In the genomic region with DNA sequence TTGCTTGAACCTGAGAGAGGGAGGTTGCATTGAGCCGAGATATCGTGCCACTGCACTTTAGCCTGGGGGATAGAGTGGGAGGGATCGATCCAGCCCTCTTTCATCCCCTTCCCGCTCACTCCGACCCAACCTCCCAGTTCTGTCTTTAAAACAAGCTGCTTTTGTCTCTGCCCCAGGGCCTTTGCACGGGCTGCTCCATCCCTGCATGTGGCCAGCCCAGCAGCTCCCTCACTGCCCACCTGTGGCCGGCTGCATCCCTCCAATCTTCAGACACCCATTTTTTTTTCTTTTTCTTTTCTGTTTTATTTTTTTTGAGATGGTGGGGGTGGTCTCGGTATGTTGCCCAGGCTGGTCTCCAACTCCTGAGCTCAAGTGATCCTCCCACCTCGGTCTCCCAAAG, we compare ENCODE assay signal across 31 cellular contexts. TPM values are rescaled to one million over a fixed set of nuclear protein-coding genes. Genes with fewer than 3 reads are reported as not detected.
"Had no signal": no experiment of that assay in that cellular context is flagged by ENCODE, and none has a peak within 500 bp of the region (broad histone marks: within the 10 kb centered on the region; RNA-seq: fewer than 3 reads in every experiment).

No MANE protein-coding gene starts in this region.

- H3K27ac ChIP-seq: adrenal gland, body of pancreas, breast epithelium, SJCRH30, SK-N-MC had no signal

- H3K36me3 ChIP-seq: adrenal gland, breast epithelium, SJCRH30 had no signal

- ATAC-seq: activated CD4-positive, alpha-beta T cell treated with anti-CD3 and anti-CD28 coated beads for 36 hours; activated CD4-positive, CD25-positive, alpha-beta regulatory T cell treated with anti-CD3 and anti-CD28 coated beads, Interleukin-2, amount 50 U/mL, for 24 hours; activated CD8-positive, alpha-beta T cell treated with anti-CD3 and anti-CD28 coated beads, Interleukin-2, amount 10 ng/mL, durations not matched to agents 7 days and 5 days; activated naive CD4-positive, alpha-beta T cell treated with anti-CD3 and anti-CD28 coated beads, Interleukin-2, amount 50 U/mL, for 72 hours; body of pancreas; Panc1 had no signal

- DNase-seq: activated CD4-positive, alpha-beta T cell treated with anti-CD3 and anti-CD28 coated beads for 36 hours; activated CD4-positive, alpha-beta T cell treated with anti-CD3 and anti-CD28 coated beads, Interleukin-2, amount 10 ng/mL, durations not matched to agents 7 days and 5 days; activated CD4-positive, alpha-beta T cell treated with anti-CD3 and anti-CD28 coated beads, Interleukin-2, amount 50 U/mL, for 48 hours; activated CD8-positive, alpha-beta T cell treated with anti-CD3 and anti-CD28 coated beads, Interleukin-2, amount 10 ng/mL, durations not matched to agents 7 days and 5 days; activated gamma-delta T cell; activated naive CD4-positive, alpha-beta T cell treated with Interleukin-2 at 50 U/mL for 16 hours; activated T-cell treated with anti-CD3 and anti-CD28 coated beads, Interleukin-2, amount 50 U/mL, for 24 hours; adrenal gland; body of pancreas; MM.1S; NCI-H1092; NCI-H1436 treated with DMSO at 0.1 percent for 48 hours; NCI-H1694 treated with DMSO at 0.1 percent for 48 hours; NCI-H2029; NCI-H345; NCI-H524 treated with DMSO at 0.1 percent for 48 hours; SHP77; SJCRH30; T1000 had no signal

- H3K4me3 ChIP-seq: adrenal gland, body of pancreas, breast epithelium, SJCRH30, SK-N-MC had no signal

- H3K9me3 Mint-ChIP-seq: activated CD4-positive, alpha-beta T cell treated with anti-CD3 and anti-CD28 coated beads, Interleukin-2, amount 10 ng/mL, durations not matched to agents 7 days and 5 days; activated naive CD4-positive, alpha-beta T cell treated with anti-CD3 and anti-CD28 coated beads, Interleukin-2, amount 50 U/mL, for 72 hours; activated T-cell treated with anti-CD3 and anti-CD28 coated beads, Interleukin-2, amount 50 U/mL, for 24 hours; activated T-helper 2 cell treated with anti-CD3 and anti-CD28 coated beads, Interferon-gamma antibody, Interleukin-2, Interleukin-4, amounts not matched to agents 10 μg/mL and 5 μg/mL and 100 μg/mL, durations not matched to agents 14 hours and 24 hours and 36 hours had no signal

- H3K36me3 Mint-ChIP-seq: activated naive CD4-positive, alpha-beta T cell treated with anti-CD3 and anti-CD28 coated beads, Interleukin-2, amount 50 U/mL, for 72 hours had no signal

- H3K9me3 ChIP-seq: adrenal gland, body of pancreas, breast epithelium, SJCRH30 had no signal

- FAIRE-seq: astrocyte had no signal

- H3K4me3 Mint-ChIP-seq: activated CD4-positive, alpha-beta T cell treated with anti-CD3 and anti-CD28 coated beads for 36 hours; activated CD4-positive, alpha-beta T cell treated with anti-CD3 and anti-CD28 coated beads, Interleukin-2, amount 10 ng/mL, durations not matched to agents 7 days and 5 days; activated CD8-positive, alpha-beta T cell treated with anti-CD3 and anti-CD28 coated beads, Interleukin-2, amount 10 ng/mL, durations not matched to agents 7 days and 5 days; activated T-cell treated with anti-CD3 and anti-CD28 coated beads, Interleukin-2, amount 50 U/mL, for 24 hours had no signal

- H3K4me1 Mint-ChIP-seq: activated CD4-positive, alpha-beta T cell treated with anti-CD3 and anti-CD28 coated beads for 36 hours; activated CD4-positive, alpha-beta T cell treated with anti-CD3 and anti-CD28 coated beads, Interleukin-2, amount 10 ng/mL, durations not matched to agents 7 days and 5 days had no signal

- H3K27ac Mint-ChIP-seq: activated CD4-positive, alpha-beta T cell treated with anti-CD3 and anti-CD28 coated beads for 36 hours; activated CD4-positive, alpha-beta T cell treated with anti-CD3 and anti-CD28 coated beads, Interleukin-2, amount 10 ng/mL, durations not matched to agents 7 days and 5 days; activated CD8-positive, alpha-beta T cell treated with anti-CD3 and anti-CD28 coated beads, Interleukin-2, amount 10 ng/mL, durations not matched to agents 7 days and 5 days; activated naive CD4-positive, alpha-beta T cell treated with anti-CD3 and anti-CD28 coated beads, Interleukin-2, amount 50 U/mL, for 72 hours; activated T-cell treated with anti-CD3 and anti-CD28 coated beads, Interleukin-2, amount 50 U/mL, for 24 hours; activated T-helper 2 cell treated with anti-CD3 and anti-CD28 coated beads, Interferon-gamma antibody, Interleukin-2, Interleukin-4, amounts not matched to agents 10 μg/mL and 5 μg/mL and 100 μg/mL, durations not matched to agents 14 hours and 24 hours and 36 hours had no signal

RNA-seq across cellular contexts. Expression of a gene that starts 31.6 kb away (rescaled TPM):
- total RNA-seq: activated CD4-positive, alpha-beta T cell treated with anti-CD3 and anti-CD28 coated beads for 36 hours; activated CD4-positive, alpha-beta T cell treated with anti-CD3 and anti-CD28 coated beads, Interleukin-2, amount 10 ng/mL, durations not matched to agents 7 days and 5 days; activated CD8-positive, alpha-beta T cell treated with anti-CD3 and anti-CD28 coated beads, Interleukin-2, amount 10 ng/mL, durations not matched to agents 7 days and 5 days; activated T-helper 2 cell treated with anti-CD3 and anti-CD28 coated beads, Interferon-gamma antibody, Interleukin-2, Interleukin-4, amounts not matched to agents 10 μg/mL and 5 μg/mL and 100 μg/mL, durations not matched to agents 14 hours and 24 hours and 36 hours; adrenal gland; body of pancreas; cardiac septum; LHCN-M2; RPMI7951; T-helper 1 cell treated with Interleukin-12 subunit alpha and Interleukin-12 subunit beta and Interleukin-4 antibody, amounts not matched to agents 30 ng/mL and 1 ng/mL, for 36 hours; T-helper 2 cell treated with Interferon-gamma antibody and Interleukin-4, amounts not matched to agents 100 ng/mL and 5 ng/mL, for 36 hours had no signal
- polyA plus RNA-seq: adrenal gland had no signal
